In genomic region chr6:26187981-26188635, GRCh38 we compare ENCODE assay signal across 1 cellular context.
TF ChIP-seq lines count a peak whose summit lies in the region.

No MANE protein-coding gene starts in this region.

TF ChIP-seq in HepG2, 621 proteins besides CTCF, POLR2A, EP300 and RAD21 (continued from another document and continues in another):
- TF ChIP-seq BHLHE40 (IDR thresholded peaks at IDR 0.05; ENCODE audit: low read length): no peak
- TF ChIP-seq SIN3B (IDR thresholded peaks at IDR 0.05; ENCODE audit: low read length): no peak
- no peak for TF ChIP-seq ZNF790 (CRISPR knock-in tag; IDR thresholded peaks at IDR 0.05; ENCODE audit: borderline replicate concordance)
- no peak for TF ChIP-seq ZXDC (CRISPR knock-in tag; IDR thresholded peaks at IDR 0.05)
- TF ChIP-seq ZNF441 (CRISPR knock-in tag; IDR thresholded peaks at IDR 0.05; ENCODE audit: borderline replicate concordance): peak; percentile 43; the same call in 1 of the 2 replicates
- TF ChIP-seq ZNF18 (CRISPR knock-in tag; IDR thresholded peaks at IDR 0.05; ENCODE audit: insufficient replicate concordance): no peak
- TF ChIP-seq ZNF12 (CRISPR knock-in tag; IDR thresholded peaks at IDR 0.05): 0 out of 2 replicates have a peak, but pooled peaks have one; percentile 26
- TF ChIP-seq ZBTB49 (CRISPR knock-in tag; IDR thresholded peaks at IDR 0.05; ENCODE audit: borderline replicate concordance): no peak
- TF ChIP-seq MXD3 (CRISPR knock-in tag; IDR thresholded peaks at IDR 0.05): no peak; the same call in 1 of the 2 replicates
- peak; percentile 80 for TF ChIP-seq CEBPB (IDR thresholded peaks at IDR 0.05; ENCODE audit: borderline replicate concordance, low read depth, low read length)
- TF ChIP-seq ZFP36L2 (CRISPR knock-in tag; IDR thresholded peaks at IDR 0.05): no peak
- no peak for TF ChIP-seq ATM (IDR thresholded peaks at IDR 0.05; ENCODE audit: borderline replicate concordance)
- no peak for TF ChIP-seq GPBP1L1 (CRISPR knock-in tag; IDR thresholded peaks at IDR 0.05)
- TF ChIP-seq RCOR2 (CRISPR knock-in tag; IDR thresholded peaks at IDR 0.05): no peak
- no peak for TF ChIP-seq CENPX (CRISPR knock-in tag; IDR thresholded peaks at IDR 0.05)
- TF ChIP-seq ZNF564 (CRISPR knock-in tag; IDR thresholded peaks at IDR 0.05): no peak
- TF ChIP-seq REL (CRISPR knock-in tag; conservative IDR thresholded peaks at IDR 0.05): no peak
- no peak for TF ChIP-seq TEAD2 (CRISPR knock-in tag; IDR thresholded peaks at IDR 0.05)
- TF ChIP-seq REXO4 (CRISPR knock-in tag; IDR thresholded peaks at IDR 0.05; ENCODE audit: borderline replicate concordance): no peak
- TF ChIP-seq GPN1 (CRISPR knock-in tag; IDR thresholded peaks at IDR 0.05; ENCODE audit: borderline replicate concordance): no peak
- TF ChIP-seq FOXP1 (IDR thresholded peaks at IDR 0.05): no peak
- TF ChIP-seq FOXP1 (CRISPR knock-in tag; IDR thresholded peaks at IDR 0.05): no peak
- no peak for TF ChIP-seq ZNF879 (CRISPR knock-in tag; IDR thresholded peaks at IDR 0.05)
- TF ChIP-seq MAZ (IDR thresholded peaks at IDR 0.05; ENCODE audit: borderline replicate concordance, low read depth, low read length): no peak
- TF ChIP-seq MAZ (CRISPR knock-in tag; IDR thresholded peaks at IDR 0.05; ENCODE audit: low read depth): no peak
- TF ChIP-seq ZNF557 (CRISPR knock-in tag; IDR thresholded peaks at IDR 0.05): no peak; the same call in 1 of the 2 replicates
- 0 out of 2 replicates have a peak, but pooled peaks have one; percentile 7 for TF ChIP-seq ZKSCAN5 (CRISPR knock-in tag; IDR thresholded peaks at IDR 0.05)
- no peak; the same call in 1 of the 2 replicates for TF ChIP-seq ZNF563 (CRISPR knock-in tag; IDR thresholded peaks at IDR 0.05)
- TF ChIP-seq GATA4 (IDR thresholded peaks at IDR 0.05; ENCODE audit: borderline replicate concordance, low read depth): no peak
- TF ChIP-seq ZMYM2 (CRISPR knock-in tag; IDR thresholded peaks at IDR 0.05): no peak
- no peak for TF ChIP-seq FOXO1 (CRISPR knock-in tag; IDR thresholded peaks at IDR 0.05)
- no peak for TF ChIP-seq ZNF670 (CRISPR knock-in tag; IDR thresholded peaks at IDR 0.05; ENCODE audit: borderline replicate concordance)
- TF ChIP-seq ZNF629 (CRISPR knock-in tag; conservative IDR thresholded peaks at IDR 0.05): no peak
- TF ChIP-seq YY1 (IDR thresholded peaks at IDR 0.05; ENCODE audit: insufficient read depth, insufficient replicate concordance, low read depth, low read length): peak; percentile 14
- TF ChIP-seq KLF12 (CRISPR knock-in tag; IDR thresholded peaks at IDR 0.05; ENCODE audit: borderline replicate concordance): 0 out of 2 replicates have a peak, but pooled peaks have one; percentile 6
- TF ChIP-seq GATAD2A (CRISPR knock-in tag; IDR thresholded peaks at IDR 0.05): no peak
- 0 out of 2 replicates have a peak, but pooled peaks have one; percentile 10 for TF ChIP-seq JUN (CRISPR knock-in tag; IDR thresholded peaks at IDR 0.05)
- TF ChIP-seq GTF3A (CRISPR knock-in tag; conservative IDR thresholded peaks at IDR 0.05): 0 out of 2 replicates have a peak, but pooled peaks have one; percentile 60
- TF ChIP-seq ATF1 (CRISPR knock-in tag; IDR thresholded peaks at IDR 0.05): no peak
- 0 out of 2 replicates have a peak, but pooled peaks have one; percentile 23 for TF ChIP-seq ZNF724P (CRISPR knock-in tag; IDR thresholded peaks at IDR 0.05; ENCODE audit: borderline replicate concordance)
- no peak for TF ChIP-seq EZH2 (conservative IDR thresholded peaks at IDR 0.05; ENCODE audit: low read depth, low read length)
- TF ChIP-seq SP2 (CRISPR knock-in tag; IDR thresholded peaks at IDR 0.05): no peak
- TF ChIP-seq SRSF1 (optimal IDR thresholded peaks at IDR 0.05; ENCODE audit: low read depth, low read length): no peak
- peak; percentile 39; the same call in 1 of the 2 replicates for TF ChIP-seq PITX1 (CRISPR knock-in tag; IDR thresholded peaks at IDR 0.05)
- no peak for TF ChIP-seq ZFP1 (CRISPR knock-in tag; IDR thresholded peaks at IDR 0.05)
- no peak for TF ChIP-seq CENPT (CRISPR knock-in tag; IDR thresholded peaks at IDR 0.05; ENCODE audit: low read depth)
- no peak for TF ChIP-seq REST (IDR thresholded peaks at IDR 0.05; ENCODE audit: borderline replicate concordance in 1 of 2, low read depth in 1 of 2, low read length in 2 of 2)
- TF ChIP-seq WIZ (CRISPR knock-in tag; IDR thresholded peaks at IDR 0.05): no peak
- no peak for TF ChIP-seq RBAK (CRISPR knock-in tag; IDR thresholded peaks at IDR 0.05)
- TF ChIP-seq MTF1 (CRISPR knock-in tag; IDR thresholded peaks at IDR 0.05): 0 out of 2 replicates have a peak, but pooled peaks have one; percentile 12
- TF ChIP-seq ZBTB7A (CRISPR knock-in tag; IDR thresholded peaks at IDR 0.05): no peak
- peak; percentile 83; the same call in 1 of the 2 replicates for TF ChIP-seq ZNF512B (CRISPR knock-in tag; IDR thresholded peaks at IDR 0.05; ENCODE audit: borderline replicate concordance)
- no peak for TF ChIP-seq ZNF883 (CRISPR knock-in tag; IDR thresholded peaks at IDR 0.05; ENCODE audit: not compliant biosample characterization)
- no peak for TF ChIP-seq CREM (IDR thresholded peaks at IDR 0.05)
- no peak for TF ChIP-seq CREM (CRISPR knock-in tag; IDR thresholded peaks at IDR 0.05)
- no peak for TF ChIP-seq ZUFSP (CRISPR knock-in tag; IDR thresholded peaks at IDR 0.05; ENCODE audit: borderline replicate concordance)
